ENCODE assay signal across 1 cellular context in the genomic region with DNA sequence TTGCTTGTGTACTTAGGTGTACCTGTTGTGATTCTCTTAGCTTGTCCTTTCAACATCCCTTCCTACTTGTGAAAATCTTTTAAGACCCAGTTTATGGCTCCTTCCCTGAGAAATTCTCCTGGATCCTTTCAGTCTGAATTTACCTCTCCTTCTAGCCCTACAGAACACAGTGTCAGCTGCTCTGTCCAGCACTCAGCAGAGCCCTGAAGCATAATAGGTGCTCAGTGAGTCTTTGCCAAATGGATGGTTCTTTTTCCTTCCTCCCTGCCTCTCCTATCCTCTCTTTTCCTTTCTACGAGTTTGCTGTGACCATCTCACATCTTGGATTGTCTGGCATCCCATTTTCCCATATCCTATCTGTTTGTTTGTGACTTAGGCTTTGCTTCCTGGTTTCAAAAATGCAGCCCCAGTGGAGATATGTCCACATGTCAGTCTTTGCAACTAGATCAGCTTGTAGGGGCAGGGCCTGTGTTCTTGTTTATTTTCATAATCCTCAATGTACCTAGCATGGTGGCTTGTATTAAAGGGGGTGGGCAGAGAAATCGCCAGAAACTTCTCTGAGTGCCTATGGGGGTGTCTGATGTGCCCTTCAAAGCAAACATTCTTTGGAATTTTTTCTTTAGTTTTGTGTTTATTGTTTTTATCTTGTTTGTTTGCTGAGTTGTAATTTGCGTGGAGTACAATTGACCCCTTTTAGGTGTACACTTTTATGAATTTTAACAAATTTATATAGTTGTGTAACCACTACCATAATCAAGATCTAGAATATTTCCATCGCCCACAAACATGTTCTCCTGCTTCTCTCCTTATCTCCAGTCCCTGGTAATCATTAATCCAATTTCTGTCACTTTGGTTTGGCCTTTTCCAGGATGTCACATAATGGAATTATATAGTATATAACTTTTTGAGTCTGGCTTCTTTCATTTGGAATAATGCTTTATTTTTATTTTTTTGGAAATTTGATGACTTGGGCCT.
TF ChIP-seq lines count a peak whose summit lies in the region.

No MANE protein-coding gene starts in this region.

TF ChIP-seq in HepG2, 621 proteins besides CTCF, POLR2A, EP300 and RAD21 (continued from another document and continues in another):
- TF ChIP-seq, protein P1, sequence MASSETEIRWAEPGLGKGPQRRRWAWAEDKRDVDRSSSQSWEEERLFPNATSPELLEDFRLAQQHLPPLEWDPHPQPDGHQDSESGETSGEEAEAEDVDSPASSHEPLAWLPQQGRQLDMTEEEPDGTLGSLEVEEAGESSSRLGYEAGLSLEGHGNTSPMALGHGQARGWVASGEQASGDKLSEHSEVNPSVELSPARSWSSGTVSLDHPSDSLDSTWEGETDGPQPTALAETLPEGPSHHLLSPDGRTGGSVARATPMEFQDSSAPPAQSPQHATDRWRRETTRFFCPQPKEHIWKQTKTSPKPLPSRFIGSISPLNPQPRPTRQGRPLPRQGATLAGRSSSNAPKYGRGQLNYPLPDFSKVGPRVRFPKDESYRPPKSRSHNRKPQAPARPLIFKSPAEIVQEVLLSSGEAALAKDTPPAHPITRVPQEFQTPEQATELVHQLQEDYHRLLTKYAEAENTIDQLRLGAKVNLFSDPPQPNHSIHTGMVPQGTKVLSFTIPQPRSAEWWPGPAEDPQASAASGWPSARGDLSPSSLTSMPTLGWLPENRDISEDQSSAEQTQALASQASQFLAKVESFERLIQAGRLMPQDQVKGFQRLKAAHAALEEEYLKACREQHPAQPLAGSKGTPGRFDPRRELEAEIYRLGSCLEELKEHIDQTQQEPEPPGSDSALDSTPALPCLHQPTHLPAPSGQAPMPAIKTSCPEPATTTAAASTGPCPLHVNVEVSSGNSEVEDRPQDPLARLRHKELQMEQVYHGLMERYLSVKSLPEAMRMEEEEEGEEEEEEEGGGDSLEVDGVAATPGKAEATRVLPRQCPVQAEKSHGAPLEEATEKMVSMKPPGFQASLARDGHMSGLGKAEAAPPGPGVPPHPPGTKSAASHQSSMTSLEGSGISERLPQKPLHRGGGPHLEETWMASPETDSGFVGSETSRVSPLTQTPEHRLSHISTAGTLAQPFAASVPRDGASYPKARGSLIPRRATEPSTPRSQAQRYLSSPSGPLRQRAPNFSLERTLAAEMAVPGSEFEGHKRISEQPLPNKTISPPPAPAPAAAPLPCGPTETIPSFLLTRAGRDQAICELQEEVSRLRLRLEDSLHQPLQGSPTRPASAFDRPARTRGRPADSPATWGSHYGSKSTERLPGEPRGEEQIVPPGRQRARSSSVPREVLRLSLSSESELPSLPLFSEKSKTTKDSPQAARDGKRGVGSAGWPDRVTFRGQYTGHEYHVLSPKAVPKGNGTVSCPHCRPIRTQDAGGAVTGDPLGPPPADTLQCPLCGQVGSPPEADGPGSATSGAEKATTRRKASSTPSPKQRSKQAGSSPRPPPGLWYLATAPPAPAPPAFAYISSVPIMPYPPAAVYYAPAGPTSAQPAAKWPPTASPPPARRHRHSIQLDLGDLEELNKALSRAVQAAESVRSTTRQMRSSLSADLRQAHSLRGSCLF (CRISPR knock-in tag; IDR thresholded peaks at IDR 0.05; ENCODE audit: borderline replicate concordance) = no peak
- TF ChIP-seq, protein P2, sequence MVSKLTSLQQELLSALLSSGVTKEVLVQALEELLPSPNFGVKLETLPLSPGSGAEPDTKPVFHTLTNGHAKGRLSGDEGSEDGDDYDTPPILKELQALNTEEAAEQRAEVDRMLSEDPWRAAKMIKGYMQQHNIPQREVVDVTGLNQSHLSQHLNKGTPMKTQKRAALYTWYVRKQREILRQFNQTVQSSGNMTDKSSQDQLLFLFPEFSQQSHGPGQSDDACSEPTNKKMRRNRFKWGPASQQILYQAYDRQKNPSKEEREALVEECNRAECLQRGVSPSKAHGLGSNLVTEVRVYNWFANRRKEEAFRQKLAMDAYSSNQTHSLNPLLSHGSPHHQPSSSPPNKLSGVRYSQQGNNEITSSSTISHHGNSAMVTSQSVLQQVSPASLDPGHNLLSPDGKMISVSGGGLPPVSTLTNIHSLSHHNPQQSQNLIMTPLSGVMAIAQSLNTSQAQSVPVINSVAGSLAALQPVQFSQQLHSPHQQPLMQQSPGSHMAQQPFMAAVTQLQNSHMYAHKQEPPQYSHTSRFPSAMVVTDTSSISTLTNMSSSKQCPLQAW (CRISPR knock-in tag; IDR thresholded peaks at IDR 0.05) = peak; percentile 33; the same call in 1 of the 2 replicates
- TF ChIP-seq ZNF17 (CRISPR knock-in tag; IDR thresholded peaks at IDR 0.05) (no peak), TEAD3 (CRISPR knock-in tag; optimal IDR thresholded peaks at IDR 0.05; ENCODE audit: borderline replicate concordance) (peak; percentile 13), ZNF615 (CRISPR knock-in tag; IDR thresholded peaks at IDR 0.05; ENCODE audit: borderline replicate concordance) (no peak), MIXL1 (CRISPR knock-in tag; IDR thresholded peaks at IDR 0.05) (peak; percentile 73; the same call in 1 of the 2 replicates), CHD4 (IDR thresholded peaks at IDR 0.05; ENCODE audit: borderline replicate concordance, low read length) (peak; percentile 51; the same call in 1 of the 2 replicates), ZNF674 (CRISPR knock-in tag; IDR thresholded peaks at IDR 0.05; ENCODE audit: low read depth) (no peak), ZSCAN29 (CRISPR knock-in tag; conservative IDR thresholded peaks at IDR 0.05) (no peak), MIER2 (CRISPR knock-in tag; IDR thresholded peaks at IDR 0.05) (no peak), REXO4 (CRISPR knock-in tag; IDR thresholded peaks at IDR 0.05; ENCODE audit: borderline replicate concordance) (no peak), ZNF546 (CRISPR knock-in tag; conservative IDR thresholded peaks at IDR 0.05) (no peak), ZC3H4 (CRISPR knock-in tag; IDR thresholded peaks at IDR 0.05; ENCODE audit: borderline replicate concordance) (no peak), ATM (IDR thresholded peaks at IDR 0.05; ENCODE audit: borderline replicate concordance) (no peak), SRSF4 (IDR thresholded peaks at IDR 0.05; ENCODE audit: low read depth, low read length, poor library complexity, severe bottlenecking) (no peak), ARNT2 (CRISPR knock-in tag; IDR thresholded peaks at IDR 0.05; ENCODE audit: low read depth) (no peak), ZNF75D (CRISPR knock-in tag; IDR thresholded peaks at IDR 0.05; ENCODE audit: borderline replicate concordance) (no peak), KAT8 (CRISPR knock-in tag; IDR thresholded peaks at IDR 0.05) (0 out of 2 replicates have a peak, but pooled peaks have one; percentile 53), HNRNPL (IDR thresholded peaks at IDR 0.05; ENCODE audit: low read depth, low read length) (no peak), PITX1 (CRISPR knock-in tag; IDR thresholded peaks at IDR 0.05) (0 out of 2 replicates have a peak, but pooled peaks have one; percentile 26), ZNF550 (CRISPR knock-in tag; IDR thresholded peaks at IDR 0.05; ENCODE audit: borderline replicate concordance) (no peak)
- TF ChIP-seq, protein P3, sequence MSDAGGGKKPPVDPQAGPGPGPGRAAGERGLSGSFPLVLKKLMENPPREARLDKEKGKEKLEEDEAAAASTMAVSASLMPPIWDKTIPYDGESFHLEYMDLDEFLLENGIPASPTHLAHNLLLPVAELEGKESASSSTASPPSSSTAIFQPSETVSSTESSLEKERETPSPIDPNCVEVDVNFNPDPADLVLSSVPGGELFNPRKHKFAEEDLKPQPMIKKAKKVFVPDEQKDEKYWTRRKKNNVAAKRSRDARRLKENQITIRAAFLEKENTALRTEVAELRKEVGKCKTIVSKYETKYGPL (CRISPR knock-in tag; IDR thresholded peaks at IDR 0.05) = peak; percentile 76; the same call in 1 of the 2 replicates
- TF ChIP-seq, protein P4, sequence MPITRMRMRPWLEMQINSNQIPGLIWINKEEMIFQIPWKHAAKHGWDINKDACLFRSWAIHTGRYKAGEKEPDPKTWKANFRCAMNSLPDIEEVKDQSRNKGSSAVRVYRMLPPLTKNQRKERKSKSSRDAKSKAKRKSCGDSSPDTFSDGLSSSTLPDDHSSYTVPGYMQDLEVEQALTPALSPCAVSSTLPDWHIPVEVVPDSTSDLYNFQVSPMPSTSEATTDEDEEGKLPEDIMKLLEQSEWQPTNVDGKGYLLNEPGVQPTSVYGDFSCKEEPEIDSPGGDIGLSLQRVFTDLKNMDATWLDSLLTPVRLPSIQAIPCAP (CRISPR knock-in tag; IDR thresholded peaks at IDR 0.05; ENCODE audit: low read depth) = no peak
- TF ChIP-seq, protein P5, sequence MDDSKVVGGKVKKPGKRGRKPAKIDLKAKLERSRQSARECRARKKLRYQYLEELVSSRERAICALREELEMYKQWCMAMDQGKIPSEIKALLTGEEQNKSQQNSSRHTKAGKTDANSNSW (CRISPR knock-in tag; IDR thresholded peaks at IDR 0.05; ENCODE audit: borderline replicate concordance) = no peak
- TF ChIP-seq, protein P6, sequence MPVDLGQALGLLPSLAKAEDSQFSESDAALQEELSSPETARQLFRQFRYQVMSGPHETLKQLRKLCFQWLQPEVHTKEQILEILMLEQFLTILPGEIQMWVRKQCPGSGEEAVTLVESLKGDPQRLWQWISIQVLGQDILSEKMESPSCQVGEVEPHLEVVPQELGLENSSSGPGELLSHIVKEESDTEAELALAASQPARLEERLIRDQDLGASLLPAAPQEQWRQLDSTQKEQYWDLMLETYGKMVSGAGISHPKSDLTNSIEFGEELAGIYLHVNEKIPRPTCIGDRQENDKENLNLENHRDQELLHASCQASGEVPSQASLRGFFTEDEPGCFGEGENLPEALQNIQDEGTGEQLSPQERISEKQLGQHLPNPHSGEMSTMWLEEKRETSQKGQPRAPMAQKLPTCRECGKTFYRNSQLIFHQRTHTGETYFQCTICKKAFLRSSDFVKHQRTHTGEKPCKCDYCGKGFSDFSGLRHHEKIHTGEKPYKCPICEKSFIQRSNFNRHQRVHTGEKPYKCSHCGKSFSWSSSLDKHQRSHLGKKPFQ (CRISPR knock-in tag; IDR thresholded peaks at IDR 0.05; ENCODE audit: insufficient replicate concordance) = no peak
- TF ChIP-seq, protein P7, sequence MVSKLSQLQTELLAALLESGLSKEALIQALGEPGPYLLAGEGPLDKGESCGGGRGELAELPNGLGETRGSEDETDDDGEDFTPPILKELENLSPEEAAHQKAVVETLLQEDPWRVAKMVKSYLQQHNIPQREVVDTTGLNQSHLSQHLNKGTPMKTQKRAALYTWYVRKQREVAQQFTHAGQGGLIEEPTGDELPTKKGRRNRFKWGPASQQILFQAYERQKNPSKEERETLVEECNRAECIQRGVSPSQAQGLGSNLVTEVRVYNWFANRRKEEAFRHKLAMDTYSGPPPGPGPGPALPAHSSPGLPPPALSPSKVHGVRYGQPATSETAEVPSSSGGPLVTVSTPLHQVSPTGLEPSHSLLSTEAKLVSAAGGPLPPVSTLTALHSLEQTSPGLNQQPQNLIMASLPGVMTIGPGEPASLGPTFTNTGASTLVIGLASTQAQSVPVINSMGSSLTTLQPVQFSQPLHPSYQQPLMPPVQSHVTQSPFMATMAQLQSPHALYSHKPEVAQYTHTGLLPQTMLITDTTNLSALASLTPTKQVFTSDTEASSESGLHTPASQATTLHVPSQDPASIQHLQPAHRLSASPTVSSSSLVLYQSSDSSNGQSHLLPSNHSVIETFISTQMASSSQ (IDR thresholded peaks at IDR 0.05; ENCODE audit: low read depth) = peak; percentile 90
- TF ChIP-seq, protein P7 (CRISPR knock-in tag; IDR thresholded peaks at IDR 0.05; ENCODE audit: borderline replicate concordance) = peak; percentile 78; the same call in 1 of the 2 replicates
- TF ChIP-seq, protein P8, sequence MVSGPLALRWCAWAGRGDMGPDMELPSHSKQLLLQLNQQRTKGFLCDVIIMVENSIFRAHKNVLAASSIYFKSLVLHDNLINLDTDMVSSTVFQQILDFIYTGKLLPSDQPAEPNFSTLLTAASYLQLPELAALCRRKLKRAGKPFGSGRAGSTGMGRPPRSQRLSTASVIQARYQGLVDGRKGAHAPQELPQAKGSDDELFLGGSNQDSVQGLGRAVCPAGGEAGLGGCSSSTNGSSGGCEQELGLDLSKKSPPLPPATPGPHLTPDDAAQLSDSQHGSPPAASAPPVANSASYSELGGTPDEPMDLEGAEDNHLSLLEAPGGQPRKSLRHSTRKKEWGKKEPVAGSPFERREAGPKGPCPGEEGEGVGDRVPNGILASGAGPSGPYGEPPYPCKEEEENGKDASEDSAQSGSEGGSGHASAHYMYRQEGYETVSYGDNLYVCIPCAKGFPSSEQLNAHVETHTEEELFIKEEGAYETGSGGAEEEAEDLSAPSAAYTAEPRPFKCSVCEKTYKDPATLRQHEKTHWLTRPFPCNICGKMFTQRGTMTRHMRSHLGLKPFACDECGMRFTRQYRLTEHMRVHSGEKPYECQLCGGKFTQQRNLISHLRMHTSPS (CRISPR knock-in tag; IDR thresholded peaks at IDR 0.05; ENCODE audit: low read depth) = no peak
- TF ChIP-seq, protein P9, sequence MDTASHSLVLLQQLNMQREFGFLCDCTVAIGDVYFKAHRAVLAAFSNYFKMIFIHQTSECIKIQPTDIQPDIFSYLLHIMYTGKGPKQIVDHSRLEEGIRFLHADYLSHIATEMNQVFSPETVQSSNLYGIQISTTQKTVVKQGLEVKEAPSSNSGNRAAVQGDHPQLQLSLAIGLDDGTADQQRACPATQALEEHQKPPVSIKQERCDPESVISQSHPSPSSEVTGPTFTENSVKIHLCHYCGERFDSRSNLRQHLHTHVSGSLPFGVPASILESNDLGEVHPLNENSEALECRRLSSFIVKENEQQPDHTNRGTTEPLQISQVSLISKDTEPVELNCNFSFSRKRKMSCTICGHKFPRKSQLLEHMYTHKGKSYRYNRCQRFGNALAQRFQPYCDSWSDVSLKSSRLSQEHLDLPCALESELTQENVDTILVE (CRISPR knock-in tag; IDR thresholded peaks at IDR 0.05) = no peak
- TF ChIP-seq, protein P10, sequence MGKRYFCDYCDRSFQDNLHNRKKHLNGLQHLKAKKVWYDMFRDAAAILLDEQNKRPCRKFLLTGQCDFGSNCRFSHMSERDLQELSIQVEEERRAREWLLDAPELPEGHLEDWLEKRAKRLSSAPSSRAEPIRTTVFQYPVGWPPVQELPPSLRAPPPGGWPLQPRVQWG (CRISPR knock-in tag; IDR thresholded peaks at IDR 0.05; ENCODE audit: borderline replicate concordance, low read depth) = no peak
